16 cellular contexts compared by ENCODE assay signal in genomic region chr16:71350821-71351557, GRCh38. TPM values are rescaled to one million over a fixed set of nuclear protein-coding genes. Genes with fewer than 3 reads are reported as not detected.
"Had no signal": no experiment of that assay in that cellular context is flagged by ENCODE, and none has a peak within 500 bp of the region (broad histone marks: within the 10 kb centered on the region; RNA-seq: fewer than 3 reads in every experiment).

No MANE protein-coding gene starts in this region.

- H2AFZ ChIP-seq: hepatocyte had no signal

- H3K27me3 ChIP-seq: right atrium auricular region had no signal

- H3K27ac ChIP-seq: dorsolateral prefrontal cortex, hepatocyte, left lung, lower lobe of right lung, right atrium auricular region had no signal

- DNase-seq: cortex of kidney; effector CD8-positive, alpha-beta T cell; foreskin melanocyte; left lung; lower lobe of right lung; mesenchymal stem cell; naive B cell; occipital lobe; small intestine; stimulated activated CD4-positive, alpha-beta T cell treated with anti-CD3 and anti-CD28 coated beads, Interleukin-12 subunit alpha, Interleukin-12 subunit beta, amount 100 ng/mL, for 4 hours; stimulated activated naive CD4-positive, alpha-beta T cell; trophoblast cell had no signal

- H3K9me3 ChIP-seq: left lung, lower lobe of right lung, right atrium auricular region had no signal

- H3K4me2 ChIP-seq: hepatocyte had no signal

- H3K79me2 ChIP-seq: hepatocyte had no signal

- ATAC-seq: left lung, lower lobe of right lung had no signal

- H3K36me3 ChIP-seq: left lung, lower lobe of right lung, right atrium auricular region had no signal

- H3K4me1 ChIP-seq: left lung, lower lobe of right lung, right atrium auricular region had no signal

- H3K4me3 ChIP-seq: dorsolateral prefrontal cortex, hepatocyte, left lung, lower lobe of right lung, right atrium auricular region had no signal

RNA-seq across cellular contexts. Expression of gene CALB2, which starts 7.5 kb away (rescaled TPM):
- total RNA-seq: chondrocyte had no signal
